15 cellular contexts compared by ENCODE assay signal in the genomic region with DNA sequence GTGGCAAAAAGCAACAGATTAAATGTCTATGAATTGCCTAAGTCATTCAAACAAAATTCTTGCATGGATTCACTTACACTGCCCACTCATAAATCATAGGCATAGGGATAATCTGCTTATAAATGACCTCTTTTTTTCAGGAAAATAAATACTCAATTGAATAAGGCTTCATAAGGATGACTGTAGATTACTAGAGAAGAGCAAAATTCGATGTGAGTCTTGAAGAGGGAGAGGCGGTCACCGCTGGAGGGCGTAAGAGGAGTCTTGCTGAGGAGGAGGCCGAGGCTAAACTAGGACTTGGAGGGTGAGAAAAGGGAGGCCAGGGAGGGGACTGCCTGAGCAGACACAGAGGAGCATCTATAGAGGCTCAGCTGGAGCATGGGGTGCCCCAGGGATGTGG.
DNase-seq lines count a peak whose midpoint lies in the region; ATAC-seq and TF ChIP-seq lines count a peak whose summit lies in the region.
"Had no signal": no experiment of that assay in that cellular context is flagged by ENCODE, and none has a peak within 500 bp of the region (broad histone marks: within the 10 kb centered on the region; RNA-seq: fewer than 3 reads in every experiment).

No MANE protein-coding gene starts in this region.

- ATAC-seq in Right ventricle myocardium superior (ENCODE audit: poor library complexity) (no peak), GM18517 (IDR thresholded peaks at IDR 0.05; ENCODE audit: unreplicated experiment) (no peak), HG02840 (IDR thresholded peaks at IDR 0.05; ENCODE audit: low FRiP score, unreplicated experiment) (no peak)
- ATAC-seq: mucosa of descending colon, psoas muscle had no signal

- H3K27me3 ChIP-seq in cardiac muscle cell (no peaks in the 10 kb centered on the region), thyroid gland (no peaks in the 10 kb centered on the region)
- no peaks in the 10 kb centered on the region for H3K27me3 ChIP-seq in effector memory CD4-positive, alpha-beta T cell (replicated peaks; ENCODE audit: control insufficient read depth, insufficient read depth, low read length, poor library complexity, severe bottlenecking)
- H3K27me3 ChIP-seq: BE2C had no signal

- peak in 1 of 2 donors; percentile 38 for DNase-seq in cardiac muscle cell (ENCODE audit: low read depth in 1 of 2, low spot score in 1 of 2)
- no peak for DNase-seq in Right ventricle myocardium superior
- DNase-seq in SK-MEL-5 (ENCODE audit: low read depth, low spot score): peak; percentile 83
- DNase-seq in fibroblast of villous mesenchyme (ENCODE audit: low read depth): no peak
- no peak for DNase-seq in thyroid gland
- no peak for DNase-seq in effector memory CD4-positive, alpha-beta T cell
- DNase-seq: BE2C, GOT3, mucosa of descending colon, NCI-H1436 treated with DMSO at 0.1 percent for 48 hours, NCI-H526, psoas muscle, T-helper 9 cell had no signal

- H3K36me3 ChIP-seq in cardiac muscle cell: no peaks in the 10 kb centered on the region
- H3K36me3 ChIP-seq in thyroid gland: no peaks in the 10 kb centered on the region
- no peaks in the 10 kb centered on the region for H3K36me3 ChIP-seq in effector memory CD4-positive, alpha-beta T cell (ENCODE audit: control insufficient read depth, insufficient read depth, low read length)
- H3K36me3 ChIP-seq: BE2C had no signal

- no peak overlapping the region for H3K27ac ChIP-seq in cardiac muscle cell
- peak overlapping the region in 2 of 3 donors; percentile 21 to 39 for H3K27ac ChIP-seq in thyroid gland
- H3K27ac ChIP-seq in effector memory CD4-positive, alpha-beta T cell (ENCODE audit: insufficient read depth, low read length, poor library complexity, severe bottlenecking): no peak overlapping the region
- H3K27ac ChIP-seq: psoas muscle had no signal

- whole genome bisulfite sequencing in thyroid gland, 2 donors: 89 to 91% methylated on average over 5 of the region's 5 CpGs

- TF ChIP-seq CTCF in cardiac muscle cell (IDR thresholded peaks at IDR 0.05; ENCODE audit: low read depth, low read length): peak; percentile 24
- TF ChIP-seq CTCF in fibroblast of villous mesenchyme (IDR thresholded peaks at IDR 0.05; ENCODE audit: insufficient read depth, low read depth, low read length): peak; percentile 29
- no peak for TF ChIP-seq CTCF in thyroid gland (IDR thresholded peaks at IDR 0.05)

- intact Hi-C loops in Right ventricle myocardium superior (cut with DNase I): no loop called here
- intact Hi-C loops in thyroid gland (cut with DNase I): no loop called here

- H3K4me3 ChIP-seq in cardiac muscle cell (no peak overlapping the region), fibroblast of villous mesenchyme (ENCODE audit: low read depth, low read length) (no peak overlapping the region), thyroid gland (replicated peaks in 1 of 3) (no peak overlapping the region)
- H3K4me3 ChIP-seq in effector memory CD4-positive, alpha-beta T cell (ENCODE audit: insufficient read depth, low read depth, low read length, poor library complexity, severe bottlenecking): no peak overlapping the region
- H3K4me3 ChIP-seq: mucosa of descending colon, psoas muscle had no signal

- TF ChIP-seq POLR2A in thyroid gland (IDR thresholded peaks at IDR 0.05): no peak

- in situ Hi-C loops in SK-MEL-5 (cut with HindIII; ENCODE audit: low pct_unique_long_range_greater_than_20kb, low sequenced_read_pairs): no loop called here

- H3K4me1 ChIP-seq in cardiac muscle cell (ENCODE audit: low read depth): peaks cover 17% of the 10 kb centered on the region
- H3K4me1 ChIP-seq in thyroid gland: peaks cover 25 to 41% of the 10 kb centered on the region in 2 donors
- no peaks in the 10 kb centered on the region for H3K4me1 ChIP-seq in effector memory CD4-positive, alpha-beta T cell (ENCODE audit: control insufficient read depth, insufficient read depth, low read length, poor library complexity, severe bottlenecking)
- H3K4me1 ChIP-seq: psoas muscle had no signal

- no peaks in the 10 kb centered on the region for H3K9me3 ChIP-seq in cardiac muscle cell (ENCODE audit: low read depth)
- no peaks in the 10 kb centered on the region for H3K9me3 ChIP-seq in thyroid gland
- H3K9me3 ChIP-seq in effector memory CD4-positive, alpha-beta T cell (ENCODE audit: control insufficient read depth, low read length): no peaks in the 10 kb centered on the region
- H3K9me3 ChIP-seq: BE2C, mucosa of descending colon, psoas muscle had no signal

Comparison
In these comparisons a context has a peak if more than half of its experiments do, and no peak if none do; other contexts are left out.
1. H3K27ac ChIP-seq: peak in thyroid gland (2 of 3); none in cardiac muscle cell (single experiment) and effector memory CD4-positive, alpha-beta T cell (single experiment).
2. CTCF ChIP-seq: peak in cardiac muscle cell (single experiment) and fibroblast of villous mesenchyme (single experiment); none in thyroid gland (0 of 6).